13 cellular contexts compared by ENCODE assay signal in the genomic region with DNA sequence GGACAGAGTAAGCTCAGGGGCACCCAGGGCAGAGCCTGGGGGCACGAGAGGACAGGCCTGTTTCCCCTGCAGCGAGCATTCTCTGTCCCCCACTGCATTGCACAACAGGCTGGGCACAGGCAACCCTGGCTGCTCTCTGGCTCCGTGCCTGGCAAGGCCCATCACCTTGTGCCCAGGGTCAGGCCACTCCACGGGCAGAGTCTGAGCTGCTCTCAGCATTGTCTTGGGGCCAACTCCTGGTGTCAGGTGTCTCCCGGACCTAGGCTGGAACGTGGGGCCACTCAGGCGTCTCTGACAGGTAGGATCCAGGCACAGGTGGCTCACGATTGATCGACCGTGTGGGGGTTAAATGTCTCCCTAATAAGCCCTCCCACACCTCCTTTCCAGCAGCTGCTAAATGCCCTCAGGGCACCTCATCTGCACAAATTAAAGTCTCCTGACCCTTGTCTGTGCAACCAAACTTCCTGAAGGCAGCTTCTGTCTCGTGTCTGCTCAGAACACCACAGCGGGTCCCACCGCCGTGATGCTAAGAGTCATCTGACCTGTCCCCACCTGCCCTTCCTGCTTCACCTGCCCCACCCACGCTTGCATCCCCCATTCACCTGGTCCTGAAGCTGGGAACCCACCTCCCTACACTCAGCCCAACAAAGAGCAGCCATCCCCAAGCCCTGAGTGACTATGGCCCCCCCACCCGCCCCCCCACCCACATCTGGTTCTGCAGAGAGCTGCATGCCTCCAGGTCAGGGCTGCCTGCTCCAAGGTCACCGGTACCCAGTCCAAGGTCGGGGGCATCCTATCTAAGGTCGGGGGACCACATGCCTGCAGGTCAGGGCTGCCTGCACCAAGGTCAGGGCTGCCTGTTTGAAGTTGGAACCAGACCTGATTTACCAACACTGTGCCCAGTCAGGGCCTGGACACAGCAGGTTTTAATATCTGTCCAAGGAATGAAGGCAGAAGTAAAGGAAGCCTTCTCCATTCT.
DNase-seq lines count a peak whose midpoint lies in the region; ATAC-seq and TF ChIP-seq lines count a peak whose summit lies in the region.
"Had no signal": no experiment of that assay in that cellular context is flagged by ENCODE, and none has a peak within 500 bp of the region (broad histone marks: within the 10 kb centered on the region; RNA-seq: fewer than 3 reads in every experiment).

No MANE protein-coding gene starts in this region.

- no peak overlapping the region for H3K9ac ChIP-seq in muscle layer of colon (ENCODE audit: low read length)

- H3K27me3 ChIP-seq in muscle layer of colon (ENCODE audit: control insufficient read depth in 1 of 2, insufficient read depth in 2 of 2, low read length in 2 of 2) (no peaks in the 10 kb centered on the region), upper lobe of right lung (no peaks in the 10 kb centered on the region)

- intact Hi-C loops in upper lobe of right lung (cut with DNase I), result no loop called here

- peaks cover 20% of the 10 kb centered on the region for H3K4me1 ChIP-seq in muscle layer of colon (ENCODE audit: insufficient read depth, low read length)
- H3K4me1 ChIP-seq in upper lobe of right lung, result peaks cover 12% of the 10 kb centered on the region

- peak; percentile 51 for DNase-seq in NCI-H69 (lab: John Stamatoyannopoulos, UW)
- peak; percentile 14 for DNase-seq in epithelial cell of esophagus (ENCODE audit: low read depth)
- DNase-seq in upper lobe of right lung, result no peak
- no peak for DNase-seq in NCI-H226
- no peak for DNase-seq in GM19240 (ENCODE audit: insufficient read length, low spot score)
- DNase-seq: activated CD8-positive, alpha-beta T cell treated with anti-CD3 and anti-CD28 coated beads, Interleukin-2, amount 10 ng/mL, durations not matched to agents 7 days and 5 days; activated naive CD8-positive, alpha-beta T cell treated with anti-CD3 and anti-CD28 coated beads, Interleukin-2, amount 50 U/mL, for 24 hours; DMS53; erythroblast; NCI-H82; T-helper 1 cell had no signal

- H3K4me3 ChIP-seq in epithelial cell of esophagus (ENCODE audit: low read length) (no peak overlapping the region), muscle layer of colon (ENCODE audit: low read depth in 1 of 2, low read length in 2 of 2) (no peak overlapping the region), upper lobe of right lung (no peak overlapping the region)

- no peak for TF ChIP-seq CTCF in epithelial cell of esophagus (IDR thresholded peaks at IDR 0.05; ENCODE audit: insufficient read depth, low read depth, low read length, missing control alignments)
- no peak for TF ChIP-seq CTCF in upper lobe of right lung (IDR thresholded peaks at IDR 0.05)

- no peaks in the 10 kb centered on the region for H3K36me3 ChIP-seq in muscle layer of colon (ENCODE audit: insufficient read depth, low read length)
- H3K36me3 ChIP-seq in upper lobe of right lung, result no peaks in the 10 kb centered on the region

- H3K9me3 ChIP-seq in muscle layer of colon (ENCODE audit: low read length) (no peaks in the 10 kb centered on the region), upper lobe of right lung (no peaks in the 10 kb centered on the region)

- H3K27ac ChIP-seq in muscle layer of colon (ENCODE audit: low read depth, low read length) (peak overlapping the region; percentile 38), upper lobe of right lung (peak overlapping the region; percentile 79)

- ATAC-seq in upper lobe of right lung (peak; percentile 3), HG02623 (IDR thresholded peaks at IDR 0.05; ENCODE audit: unreplicated experiment) (no peak)
- ATAC-seq: activated CD8-positive, alpha-beta T cell treated with anti-CD3 and anti-CD28 coated beads, Interleukin-2, amount 10 ng/mL, durations not matched to agents 7 days and 5 days; activated naive CD8-positive, alpha-beta T cell treated with anti-CD3 and anti-CD28 coated beads, Interleukin-2, amount 50 U/mL, for 24 hours had no signal

Comparison
In these comparisons a context has a peak if more than half of its experiments do, and no peak if none do; other contexts are left out.
1. DNase-seq: peak in NCI-H69 (single experiment) and epithelial cell of esophagus (single experiment); none in upper lobe of right lung (single experiment), NCI-H226 (single experiment) and GM19240 (single experiment).